24 cellular contexts compared by ENCODE assay signal in the genomic region with DNA sequence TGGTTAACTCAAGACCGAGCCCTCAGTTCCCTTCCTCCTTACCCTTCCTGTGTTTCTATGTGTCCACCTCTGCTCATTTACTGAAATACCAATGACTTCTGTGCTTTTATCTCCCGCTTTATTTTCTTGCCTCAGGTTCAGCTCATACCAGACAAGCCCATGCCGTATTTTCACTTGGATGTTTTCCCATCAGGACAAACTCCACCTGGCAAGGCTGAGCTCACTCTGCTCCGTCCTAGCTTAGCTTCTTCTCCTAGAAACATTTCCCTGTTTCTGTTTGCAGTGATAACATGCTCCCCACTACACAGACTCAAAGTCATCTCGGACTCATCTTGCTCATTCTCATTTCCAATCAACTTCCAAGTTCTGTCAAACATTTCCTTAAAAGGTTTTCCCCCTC.
"Had no signal": no experiment of that assay in that cellular context is flagged by ENCODE, and none has a peak within 500 bp of the region (broad histone marks: within the 10 kb centered on the region; RNA-seq: fewer than 3 reads in every experiment).

No MANE protein-coding gene starts in this region.

- H3K4me3 ChIP-seq: ascending aorta, body of pancreas, MG63 had no signal

- H3K36me3 ChIP-seq: ascending aorta, MG63 had no signal

- H3K27me3 ChIP-seq: ascending aorta, body of pancreas, MG63 had no signal

- H3K27ac ChIP-seq: ascending aorta, body of pancreas, VCaP had no signal

- H3K9me3 ChIP-seq: ascending aorta, body of pancreas, MG63 had no signal

- ATAC-seq: activated naive CD4-positive, alpha-beta T cell treated with anti-CD3 and anti-CD28 coated beads, Interleukin-2, amount 50 U/mL, for 72 hours; activated naive CD8-positive, alpha-beta T cell treated with anti-CD3 and anti-CD28 coated beads, Interleukin-2, amount 50 U/mL, for 24 hours; activated T-cell treated with anti-CD3 and anti-CD28 coated beads, Interleukin-2, amount 50 U/mL, for 4 hours; body of pancreas; T-helper 17 cell had no signal

- H3K4me1 ChIP-seq: ascending aorta, body of pancreas had no signal

- DNase-seq: activated CD4-positive, alpha-beta memory T cell treated with anti-CD3 and anti-CD28 coated beads for 36 hours; activated CD4-positive, alpha-beta T cell treated with anti-CD3 and anti-CD28 coated beads, Interleukin-2, amount 10 ng/mL, durations not matched to agents 7 days and 5 days; activated CD4-positive, CD25-positive, alpha-beta regulatory T cell; activated CD8-positive, alpha-beta memory T cell treated with anti-CD3 and anti-CD28 coated beads for 24 hours; activated effector memory CD4-positive, alpha-beta T cell treated with anti-CD3 and anti-CD28 coated beads, Interleukin-2, amount 50 U/mL, for 16 hours; activated naive CD4-positive, alpha-beta T cell treated with Interleukin-2 at 50 U/mL for 16 hours; activated naive CD8-positive, alpha-beta T cell treated with anti-CD3 and anti-CD28 coated beads, Interleukin-2, amount 50 U/mL, for 24 hours; activated T-cell treated with anti-CD3 and anti-CD28 coated beads, Interleukin-2, amount 50 U/mL, for 4 hours; amniotic stem cell; MG63; MV-4-11; NCI-H1092 treated with DMSO at 0.1 percent for 48 hours; NCI-H1436; NCI-H1694 treated with DMSO at 0.1 percent for 48 hours; NCI-H2029 treated with DMSO at 0.1 percent for 48 hours; NCI-H510A treated with DMSO at 0.1 percent for 48 hours; NCI-H69; NK-92 treated with Interleukin-12 subunit alpha and Interleukin-12 subunit beta, amount 100 ng/mL, for 24 hours; SHP77 treated with DMSO at 0.1 percent for 48 hours; T-helper 17 cell had no signal
